8 cellular contexts compared by ENCODE assay signal in the genomic region with DNA sequence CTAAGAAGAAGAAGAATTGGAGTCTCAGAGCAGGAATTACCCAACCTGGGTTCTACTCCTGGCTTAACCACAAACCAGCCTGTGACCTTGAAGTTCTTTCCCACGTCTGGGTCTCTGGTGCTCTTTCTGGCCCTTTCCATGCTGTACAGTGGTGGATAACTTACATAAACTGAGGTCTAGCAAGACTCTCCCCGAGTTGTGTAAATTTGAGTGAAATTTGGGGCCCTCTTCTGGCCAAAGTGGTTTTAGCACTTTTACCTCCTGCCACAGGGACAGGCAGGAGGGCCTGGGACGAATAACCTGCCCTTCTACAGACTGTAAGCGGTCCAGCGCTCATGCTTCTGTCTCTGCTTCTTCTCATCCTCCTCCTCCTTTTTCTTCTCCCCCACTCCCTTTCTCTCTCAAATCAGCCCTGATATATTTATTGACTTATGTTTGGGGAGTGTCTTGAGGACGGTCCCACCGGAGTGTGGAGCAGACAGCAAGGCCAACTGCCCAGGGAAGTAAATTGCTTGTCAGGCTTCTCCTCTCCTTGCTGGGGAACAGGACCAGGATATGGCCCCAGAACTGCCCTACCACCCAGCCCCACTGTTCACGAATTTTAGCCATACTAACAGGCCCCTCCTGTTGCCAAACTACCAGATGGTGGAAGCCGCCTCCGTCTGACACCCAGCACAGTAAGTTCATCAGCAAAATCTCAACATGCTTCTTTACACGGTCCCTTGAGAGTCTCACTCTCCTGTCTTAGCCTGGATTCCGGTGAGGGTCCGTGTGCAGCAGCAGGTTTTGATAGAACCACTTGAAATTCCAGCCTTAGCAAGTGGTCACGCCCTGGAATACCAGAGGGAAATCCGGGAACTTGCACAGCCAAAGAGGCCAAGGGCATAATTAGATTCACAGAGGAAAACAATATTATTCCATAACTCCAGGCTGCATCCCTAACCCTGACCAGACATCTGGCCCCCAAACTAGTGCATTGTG. TPM values are rescaled to one million over a fixed set of nuclear protein-coding genes. Genes with fewer than 3 reads are reported as not detected.
DNase-seq lines count a peak whose midpoint lies in the region; ATAC-seq and TF ChIP-seq lines count a peak whose summit lies in the region.

No MANE protein-coding gene starts in this region.

- DNase-seq in DND-41 (peak; percentile 61), H7 (peak; percentile 76), NCI-H2196 treated with DMSO at 0.1 percent for 48 hours (lab: John Stamatoyannopoulos, UW; ENCODE audit: unreplicated experiment) (peak; percentile 15), dorsolateral prefrontal cortex (peak in 5 of 10 donors; percentile 43 to 76 (median 71)), lower lobe of right lung (no peak)
- peak; percentile 45 to 47 for DNase-seq in activated CD4-positive, alpha-beta T cell treated with anti-CD3 and anti-CD28 coated beads, Interleukin-2, amount 50 U/mL, for 4 hours
- DNase-seq in stimulated activated CD8-positive, alpha-beta memory T cell treated with anti-CD3 and anti-CD28 coated beads, Interleukin-4, amount 100 ng/mL, for 24 hours (ENCODE audit: low read depth), result peak; percentile 22

- H3K4me2 ChIP-seq in DND-41 (ENCODE audit: insufficient read depth, low read length), result no peak overlapping the region

- ATAC-seq in DND-41 (ENCODE audit: insufficient read depth, low read depth) (peak; percentile 84), lower lobe of right lung (peak; percentile 63 to 77), GM19324 (IDR thresholded peaks at IDR 0.05; ENCODE audit: low FRiP score, unreplicated experiment) (no peak)

- H3K4me1 ChIP-seq in DND-41 (ENCODE audit: insufficient read depth, low read length) (no peaks in the 10 kb centered on the region), lower lobe of right lung (peaks cover 14% of the 10 kb centered on the region)

- intact Hi-C loops in dorsolateral prefrontal cortex (cut with DNase I) (loop anchor here (1.0 to 5.0 kb wide), 5 partner anchors 102 to 262 kb away; no protein-coding TSS in a partner anchor), lower lobe of right lung (cut with DNase I) (loop anchor here (5.0 kb wide), 1 partner anchor 147 kb away; no protein-coding TSS in a partner anchor)

- TF ChIP-seq CTCF in DND-41 (IDR thresholded peaks at IDR 0.05; ENCODE audit: borderline replicate concordance, extremely low read depth, low read length, poor library complexity, severe bottlenecking), result peak; percentile 76
- TF ChIP-seq CTCF in dorsolateral prefrontal cortex (IDR thresholded peaks at IDR 0.05 in 54 of 56, conservative IDR thresholded peaks at IDR 0.05 in 2 of 56; ENCODE audit: low read depth in 1 of 56, partially characterized antibody in 56 of 56), result peak; percentile 53 to 94 (median 82)
- TF ChIP-seq CTCF in lower lobe of right lung (IDR thresholded peaks at IDR 0.05), result peak; percentile 74

- no peaks in the 10 kb centered on the region for H3K79me2 ChIP-seq in DND-41 (ENCODE audit: insufficient read depth, low read length)

- H2AFZ ChIP-seq in DND-41 (ENCODE audit: low read depth, low read length), result no peak overlapping the region

- H3K9me3 ChIP-seq in DND-41 (ENCODE audit: insufficient read depth, low read length, severe bottlenecking) (no peaks in the 10 kb centered on the region), lower lobe of right lung (no peaks in the 10 kb centered on the region)

- H3K4me3 ChIP-seq in DND-41 (ENCODE audit: low read depth in 1 of 2, low read length in 2 of 2) (no peak overlapping the region), H7 (ENCODE audit: insufficient read depth, low read depth, low read length) (no peak overlapping the region), dorsolateral prefrontal cortex (no peak overlapping the region), lower lobe of right lung (no peak overlapping the region)

- H3K9ac ChIP-seq in DND-41 (ENCODE audit: low read depth, low read length), result no peak overlapping the region

- H3K36me3 ChIP-seq in DND-41 (ENCODE audit: insufficient read depth, low read length) (no peaks in the 10 kb centered on the region), H7 (replicated peaks; ENCODE audit: control insufficient read depth, insufficient read depth, low read length) (no peaks in the 10 kb centered on the region), lower lobe of right lung (no peaks in the 10 kb centered on the region)

- H3K27ac ChIP-seq in DND-41 (ENCODE audit: low read length) (no peak overlapping the region), dorsolateral prefrontal cortex (peak overlapping the region in 28 of 59 donors; percentile 2 to 86 (median 50)), lower lobe of right lung (no peak overlapping the region)

- H4K20me1 ChIP-seq in DND-41 (ENCODE audit: insufficient read depth, low read length), result 0 out of 2 replicates have a peak, but pooled peaks cover under 1% of the 10 kb centered on the region

- H3K27me3 ChIP-seq in DND-41 (ENCODE audit: insufficient read depth, low read length, poor library complexity) (peaks cover 16% of the 10 kb centered on the region), H7 (ENCODE audit: control insufficient read depth, insufficient read depth, low read length) (peaks cover 15% of the 10 kb centered on the region), dorsolateral prefrontal cortex (no peaks in the 10 kb centered on the region), lower lobe of right lung (ENCODE audit: low read depth) (no peaks in the 10 kb centered on the region)

RNA-seq across cellular contexts. Expression of gene SH3PXD2A, which starts 4.1 kb away (rescaled TPM):
- 6.8 and 8.1 TPM in 2 replicates for total RNA-seq in H7 (2014; rRNA removed; shearing (Covaris generic))
- total RNA-seq in dorsolateral prefrontal cortex (100 to 1,000 TPM in 3 of 120 experiments, 10 to 100 TPM in 117; 48.4 to 103 (median 64.6) TPM), lower lobe of right lung (34.8 TPM)

RNA-seq across cellular contexts. Expression of gene STN1, which starts 58.5 kb away (rescaled TPM):
- 24.0 and 42.9 TPM in 2 replicates for total RNA-seq in H7 (2014; rRNA removed; shearing (Covaris generic))
- total RNA-seq in dorsolateral prefrontal cortex (10 to 100 TPM in 115 of 120 experiments, 1 to 10 TPM in 5; 7.9 to 24.9 (median 15.5) TPM), lower lobe of right lung (37.0 TPM)
